In the genomic region with DNA sequence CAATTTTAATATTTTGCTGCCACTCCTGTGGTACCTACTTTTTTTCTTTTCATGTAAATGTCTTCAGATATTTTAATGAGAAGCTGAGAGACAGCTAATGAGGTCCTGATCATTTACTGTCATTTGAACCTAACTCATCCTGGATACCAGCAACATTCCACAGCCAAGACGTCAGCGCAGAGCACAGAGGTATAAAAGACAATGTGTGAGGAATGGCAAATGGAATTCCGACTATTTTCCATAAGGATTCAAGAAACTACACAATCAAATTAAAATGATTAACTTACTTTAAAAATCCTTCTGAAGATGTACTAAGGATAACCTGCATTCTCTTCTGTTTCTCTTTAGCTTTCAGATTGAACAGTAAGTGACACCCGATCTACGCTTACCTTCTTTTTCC, we compare ENCODE assay signal across 2 cellular contexts.
A peak's percentile ranks its signal among the peaks of the same experiment; 100 is the strongest.
TF ChIP-seq lines count a peak whose summit lies in the region.

No MANE protein-coding gene starts in this region.

TF ChIP-seq in SK-N-SH treated with all-trans-retinoic acid at 6 μM for 48 hours, 23 proteins besides CTCF, POLR2A, EP300 and RAD21 (continued from another document):
- TF ChIP-seq CREB5 (CRISPR knock-in tag; IDR thresholded peaks at IDR 0.05; ENCODE audit: low read depth): peak; percentile 81
- no peak for TF ChIP-seq RARB (CRISPR knock-in tag; IDR thresholded peaks at IDR 0.05)
- no peak for TF ChIP-seq ZNF70 (CRISPR knock-in tag; IDR thresholded peaks at IDR 0.05)
- TF ChIP-seq ZC3H10 (CRISPR knock-in tag; IDR thresholded peaks at IDR 0.05): peak; percentile 64; the same call in 1 of the 2 replicates
- 0 out of 2 replicates have a peak, but pooled peaks have one; percentile 24 for TF ChIP-seq SNAI2 (CRISPR knock-in tag; IDR thresholded peaks at IDR 0.05)

TF ChIP-seq in GM23338, 12 proteins besides CTCF, POLR2A, EP300 and RAD21 (continued from another document):
- TF ChIP-seq ZNF114 (CRISPR knock-in tag; IDR thresholded peaks at IDR 0.05): no peak
TF ChIP-seq in GM23338: peak in this region for 0.
